Comparison of ENCODE assay signal across 8 cellular contexts in genomic region chr5:38556599-38557308, GRCh38. TPM values are rescaled to one million over a fixed set of nuclear protein-coding genes. Genes with fewer than 3 reads are reported as not detected.
A peak's percentile ranks its signal among the peaks of the same experiment; 100 is the strongest.
DNase-seq lines count a peak whose midpoint lies in the region; ATAC-seq and TF ChIP-seq lines count a peak whose summit lies in the region.

LIFR (minus strand) TSS chr5:38556646; CDS start chr5:38530647, 25,999 bp downstream.

- WGBS in mesodermal cell (ENCODE audit: insufficient coverage in 2 of 2), 2 experiments, result 0% methylated on average over 40 to 70 of the region's 88 CpGs

- H3K4me3 ChIP-seq in epithelial cell of proximal tubule (ENCODE audit: low read depth, low read length) (peak within 1 kb of the TSS; percentile 83), mesodermal cell (ENCODE audit: extremely low read depth, insufficient read depth, low read length, poor library complexity, severe bottlenecking) (peak within 1 kb of the TSS; percentile 64)

- H3K4me1 ChIP-seq in mesodermal cell (ENCODE audit: control insufficient read depth, insufficient read depth, low read length, poor library complexity, severe bottlenecking), result no peaks in the 10 kb centered on the region

- no peaks in the 10 kb centered on the region for H3K36me3 ChIP-seq in mesodermal cell (ENCODE audit: control insufficient read depth, insufficient read depth, low read length)

- H3K9me3 ChIP-seq in mesodermal cell (ENCODE audit: control insufficient read depth, low read length), result no peaks in the 10 kb centered on the region

- no peak for TF ChIP-seq CTCF in epithelial cell of proximal tubule (conservative IDR thresholded peaks at IDR 0.05; ENCODE audit: low read depth, low read length)

- DNase-seq in ELR (ENCODE audit: low read depth), result peak; percentile 87
- DNase-seq in NCI-H510A treated with DMSO at 0.1 percent for 48 hours (lab: John Stamatoyannopoulos, UW), result peak; percentile 92
- peak; percentile 69 to 72 for DNase-seq in activated T-cell treated with anti-CD3 and anti-CD28 coated beads, Interleukin-2, amount 50 U/mL, for 48 hours
- DNase-seq in epithelial cell of proximal tubule (ENCODE audit: low read depth), result no peak
- DNase-seq in stimulated activated CD8-positive, alpha-beta memory T cell treated with anti-CD3 and anti-CD28 coated beads, Interleukin-4, amount 100 ng/mL, for 24 hours (ENCODE audit: low read depth), result peak; percentile 27

- H3K27ac ChIP-seq in mesodermal cell (ENCODE audit: low read depth, low read length, severe bottlenecking), result peak within 1 kb of the TSS; percentile 88

- ATAC-seq in HG02763 (IDR thresholded peaks at IDR 0.05; ENCODE audit: unreplicated experiment), result peak; percentile 74
- ATAC-seq in HG03457 (IDR thresholded peaks at IDR 0.05; ENCODE audit: unreplicated experiment), result no peak

RNA-seq across cellular contexts. Expression of gene LIFR, which starts in this region (rescaled TPM):
- 8.2 and 17.1 TPM in 2 replicates for total RNA-seq in epithelial cell of proximal tubule
- polyA plus RNA-seq in mesodermal cell (2013, experiment 1 of 2), result 75.5 TPM
- 78.2 TPM for polyA plus RNA-seq in mesodermal cell (2013, experiment 2 of 2)
